37 cellular contexts compared by ENCODE assay signal in genomic region chr3:138092023-138092422, GRCh38. TPM values are rescaled to one million over a fixed set of nuclear protein-coding genes. Genes with fewer than 3 reads are reported as not detected.
DNase-seq lines count a peak whose midpoint lies in the region; ATAC-seq, FAIRE-seq and TF ChIP-seq lines count a peak whose summit lies in the region.
"Had no signal": no experiment of that assay in that cellular context is flagged by ENCODE, and none has a peak within 500 bp of the region (broad histone marks: within the 10 kb centered on the region; RNA-seq: fewer than 3 reads in every experiment).

No MANE protein-coding gene starts in this region.

- no peak for TF ChIP-seq EP300 in A549 (IDR thresholded peaks at IDR 0.05)

- TF ChIP-seq POLR2A in A549 (IDR thresholded peaks at IDR 0.05; ENCODE audit: low read length) (no peak), GM12891 (IDR thresholded peaks at IDR 0.05; ENCODE audit: low read depth, low read length) (no peak)

- peaks cover 17% of the 10 kb centered on the region for H3K27me3 Mint-ChIP-seq in activated T-helper 1 cell treated with anti-CD3 and anti-CD28 coated beads, Interleukin-12 subunit alpha, Interleukin-12 subunit beta, Interleukin-2, Interleukin-4 antibody, amounts not matched to agents 30 ng/mL and 10 ng/mL and 1 ng/mL, durations not matched to agents 14 hours and 24 hours and 36 hours (ENCODE audit: insufficient read depth)

- H3K4me3 Mint-ChIP-seq in activated T-helper 1 cell treated with anti-CD3 and anti-CD28 coated beads, Interleukin-12 subunit alpha, Interleukin-12 subunit beta, Interleukin-2, Interleukin-4 antibody, amounts not matched to agents 30 ng/mL and 10 ng/mL and 1 ng/mL, durations not matched to agents 14 hours and 24 hours and 36 hours = no peak overlapping the region
- H3K4me3 Mint-ChIP-seq: activated CD8-positive, alpha-beta T cell treated with anti-CD3 and anti-CD28 coated beads, Interleukin-2, amount 10 ng/mL, durations not matched to agents 7 days and 5 days; CD4-positive, CD25-positive, alpha-beta regulatory T cell; central memory CD8-positive, alpha-beta T cell; stimulated activated naive CD8-positive, alpha-beta T cell treated with anti-CD3 and anti-CD28 coated beads, Interleukin-15, amount 100 ng/mL, for 72 hours; T-helper 2 cell treated with Interferon-gamma antibody and Interleukin-4, amounts not matched to agents 5 μg/mL and 100 μg/mL, for 36 hours had no signal

- no peaks in the 10 kb centered on the region for H3K9me3 ChIP-seq in A549
- H3K9me3 ChIP-seq: esophagus muscularis mucosa, spleen, thoracic aorta had no signal

- peak overlapping the region; percentile 58 to 61; a peak in 5 of 6 replicates for H3K27ac ChIP-seq in A549
- H3K27ac ChIP-seq: esophagus muscularis mucosa, KMS-11, spleen, thoracic aorta had no signal

- peak overlapping the region; percentile 53 for H3K4me2 ChIP-seq in A549
- H3K4me2 ChIP-seq: KMS-11 had no signal

- FAIRE-seq in A549 (lab: Jason Lieb, UNC) (no peak), GM12891 (lab: Jason Lieb, UNC) (no peak)
- FAIRE-seq: D721Med, kidney had no signal

- H3K4me3 ChIP-seq in A549 = no peak overlapping the region
- H3K4me3 ChIP-seq: esophagus muscularis mucosa, spleen, thoracic aorta had no signal

- peak in 1 of 2 experiments; percentile 51; a peak in 1 of 6 replicates for ATAC-seq in A549
- ATAC-seq: activated CD8-positive, alpha-beta T cell treated with anti-CD3 and anti-CD28 coated beads, Interleukin-2, amount 10 ng/mL, durations not matched to agents 7 days and 5 days; activated naive CD4-positive, alpha-beta T cell treated with anti-CD3 and anti-CD28 coated beads, Interleukin-2, amount 50 U/mL, for 72 hours; right cardiac atrium; stimulated activated naive CD8-positive, alpha-beta T cell treated with anti-CD3 and anti-CD28 coated beads, Interleukin-15, amount 100 ng/mL, for 72 hours had no signal

- H3K27ac Mint-ChIP-seq in activated T-helper 1 cell treated with anti-CD3 and anti-CD28 coated beads, Interleukin-12 subunit alpha, Interleukin-12 subunit beta, Interleukin-2, Interleukin-4 antibody, amounts not matched to agents 30 ng/mL and 10 ng/mL and 1 ng/mL, durations not matched to agents 14 hours and 24 hours and 36 hours = no peak overlapping the region
- H3K27ac Mint-ChIP-seq: activated CD8-positive, alpha-beta T cell treated with anti-CD3 and anti-CD28 coated beads, Interleukin-2, amount 10 ng/mL, durations not matched to agents 7 days and 5 days; activated naive CD4-positive, alpha-beta T cell treated with anti-CD3 and anti-CD28 coated beads, Interleukin-2, amount 50 U/mL, for 72 hours; activated T-helper 2 cell treated with anti-CD3 and anti-CD28 coated beads, Interferon-gamma antibody, Interleukin-2, Interleukin-4, amounts not matched to agents 10 μg/mL and 5 μg/mL and 100 μg/mL, durations not matched to agents 14 hours and 24 hours and 36 hours; stimulated activated naive CD8-positive, alpha-beta T cell treated with anti-CD3 and anti-CD28 coated beads, Interleukin-15, amount 100 ng/mL, for 72 hours; T-helper 2 cell treated with Interferon-gamma antibody and Interleukin-4, amounts not matched to agents 5 μg/mL and 100 μg/mL, for 36 hours had no signal

- DNase-seq in A549 (ENCODE audit: low read depth in 1 of 2, low spot score in 1 of 2) = no peak
- DNase-seq in HS-5 (ENCODE audit: low read depth) = peak; percentile 18
- peak; percentile 26 for DNase-seq in astrocyte of the hippocampus (ENCODE audit: low read depth, low spot score)
- DNase-seq in fibroblast of peridontal ligament (ENCODE audit: extremely low read depth) = peak; percentile 50
- DNase-seq in occipital lobe (lab: John Stamatoyannopoulos, UW) = no peak
- DNase-seq in GM12891 (ENCODE audit: insufficient read length, low spot score) = no peak
- DNase-seq in activated T-helper 1 cell treated with anti-CD3 and anti-CD28 coated beads, Interleukin-12 subunit alpha, Interleukin-12 subunit beta, Interleukin-2, Interleukin-4 antibody, amounts not matched to agents 30 ng/mL and 10 ng/mL and 1 ng/mL, durations not matched to agents 14 hours and 24 hours and 36 hours (ENCODE audit: low spot score) = no peak
- DNase-seq in CD1c-positive myeloid dendritic cell (ENCODE audit: extremely low spot score) = no peak
- DNase-seq: 8988T; activated CD8-positive, alpha-beta T cell treated with anti-CD3 and anti-CD28 coated beads, Interleukin-2, amount 10 ng/mL, durations not matched to agents 7 days and 5 days; aorta; CD4-positive, CD25-positive, alpha-beta regulatory T cell; dermis blood vessel endothelial cell; H7; head of caudate nucleus; kidney; NCI-H1417; NCI-H2029; NCI-H2227 treated with DMSO at 0.1 percent for 48 hours; NCI-H526 treated with DMSO at 0.1 percent for 48 hours; posterior cingulate gyrus; right cardiac atrium; SIG-M5; spleen; stimulated activated CD8-positive, alpha-beta memory T cell treated with anti-CD3 and anti-CD28 coated beads, Interleukin-4, amount 100 ng/mL, for 48 hours; stimulated activated naive CD8-positive, alpha-beta T cell treated with anti-CD3 and anti-CD28 coated beads, Interleukin-15, amount 100 ng/mL, for 72 hours had no signal

- H3K4me1 Mint-ChIP-seq in activated T-helper 1 cell treated with anti-CD3 and anti-CD28 coated beads, Interleukin-12 subunit alpha, Interleukin-12 subunit beta, Interleukin-2, Interleukin-4 antibody, amounts not matched to agents 30 ng/mL and 10 ng/mL and 1 ng/mL, durations not matched to agents 14 hours and 24 hours and 36 hours (ENCODE audit: low read depth) = no peaks in the 10 kb centered on the region
- H3K4me1 Mint-ChIP-seq: CD4-positive, CD25-positive, alpha-beta regulatory T cell; central memory CD8-positive, alpha-beta T cell; stimulated activated naive CD8-positive, alpha-beta T cell treated with anti-CD3 and anti-CD28 coated beads, Interleukin-15, amount 100 ng/mL, for 72 hours had no signal

- no peak for TF ChIP-seq CTCF in A549 (IDR thresholded peaks at IDR 0.05)

- WGBS in A549 (ENCODE audit: missing lambda C conversion rate) = 37% methylated on average over 2 of the region's 2 CpGs

- H3K36me3 Mint-ChIP-seq in activated T-helper 1 cell treated with anti-CD3 and anti-CD28 coated beads, Interleukin-12 subunit alpha, Interleukin-12 subunit beta, Interleukin-2, Interleukin-4 antibody, amounts not matched to agents 30 ng/mL and 10 ng/mL and 1 ng/mL, durations not matched to agents 14 hours and 24 hours and 36 hours (ENCODE audit: low read depth) = no peaks in the 10 kb centered on the region
- H3K36me3 Mint-ChIP-seq: activated naive CD4-positive, alpha-beta T cell treated with anti-CD3 and anti-CD28 coated beads, Interleukin-2, amount 50 U/mL, for 72 hours; CD4-positive, CD25-positive, alpha-beta regulatory T cell had no signal

- no peak for TF ChIP-seq RAD21 in A549 (conservative IDR thresholded peaks at IDR 0.05 in 1 of 2, IDR thresholded peaks at IDR 0.05 in 1 of 2)

- POLR2A ChIA-PET in A549 (lab: Yijun Ruan, JAX) = no interaction called here

- intact Hi-C loops in activated T-helper 1 cell treated with anti-CD3 and anti-CD28 coated beads, Interleukin-12 subunit alpha, Interleukin-12 subunit beta, Interleukin-2, Interleukin-4 antibody, amounts not matched to agents 30 ng/mL and 10 ng/mL and 1 ng/mL, durations not matched to agents 14 hours and 24 hours and 36 hours (cut with micrococcal nuclease) = no loop called here

- peaks cover 42% of the 10 kb centered on the region for H3K4me1 ChIP-seq in A549
- H3K4me1 ChIP-seq: esophagus muscularis mucosa, spleen had no signal

- no peaks in the 10 kb centered on the region for H3K9me3 Mint-ChIP-seq in activated T-helper 1 cell treated with anti-CD3 and anti-CD28 coated beads, Interleukin-12 subunit alpha, Interleukin-12 subunit beta, Interleukin-2, Interleukin-4 antibody, amounts not matched to agents 30 ng/mL and 10 ng/mL and 1 ng/mL, durations not matched to agents 14 hours and 24 hours and 36 hours
- H3K9me3 Mint-ChIP-seq: activated naive CD4-positive, alpha-beta T cell treated with anti-CD3 and anti-CD28 coated beads, Interleukin-2, amount 50 U/mL, for 72 hours; activated T-helper 2 cell treated with anti-CD3 and anti-CD28 coated beads, Interferon-gamma antibody, Interleukin-2, Interleukin-4, amounts not matched to agents 10 μg/mL and 5 μg/mL and 100 μg/mL, durations not matched to agents 14 hours and 24 hours and 36 hours; central memory CD8-positive, alpha-beta T cell; stimulated activated naive CD8-positive, alpha-beta T cell treated with anti-CD3 and anti-CD28 coated beads, Interleukin-15, amount 100 ng/mL, for 72 hours had no signal

- CTCF ChIA-PET in A549 (lab: Yijun Ruan, JAX) = interaction anchor here (2.8 kb wide), 1 partner anchor 26 kb away, joined by 11 read pairs; no protein-coding TSS in a partner anchor

TF ChIP-seq in A549, 52 proteins besides CTCF, POLR2A, EP300 and RAD21 (continues in another document):
- TF ChIP-seq NR3C1 (IDR thresholded peaks at IDR 0.05) (no peak), HDAC2 (IDR thresholded peaks at IDR 0.05) (no peak), ZNF302 (CRISPR knock-in tag; IDR thresholded peaks at IDR 0.05) (no peak)

TF ChIP-seq in GM12891, 5 proteins besides CTCF, POLR2A, EP300 and RAD21 (continues in another document):
- no peak for TF ChIP-seq PAX5 (IDR thresholded peaks at IDR 0.05; ENCODE audit: insufficient read depth, low read length, severe bottlenecking)
- no peak for TF ChIP-seq TAF1 (IDR thresholded peaks at IDR 0.05; ENCODE audit: low read depth, low read length)
- no peak for TF ChIP-seq POLR2AphosphoS5 (IDR thresholded peaks at IDR 0.05; ENCODE audit: low read depth, low read length)

RNA-seq across cellular contexts. Expression of gene DZIP1L, which starts 23.4 kb away (rescaled TPM):
- polyA plus RNA-seq in A549 (2011; rRNA removed) = 2.7 and 3.1 TPM in 2 replicates
- polyA plus RNA-seq in A549 (2012; cell fraction: cytosol; rRNA removed) = 3.0 and 4.5 TPM in 2 replicates
- polyA plus RNA-seq in A549 (2012; cell fraction: nucleus; rRNA removed) = 9.5 and 13.6 TPM in 2 replicates
- polyA plus RNA-seq in A549 (2017; fragmentation: RNase III; extraction: RNeasy Plus Mini Kit Qiagen cat#74134 plus additional on column Dnase treatment) = 5.2 to 7.0 TPM (median 6.9 TPM) in 3 replicates
- polyA minus RNA-seq in A549 (2011; rRNA and poly(A)+ RNA removed) = 8.3 and 8.4 TPM in 2 replicates
- 9.2 TPM for total RNA-seq in occipital lobe
- not detected for polyA plus RNA-seq in GM12891 (2012; ENCODE audit: low read depth, missing spikeins)
- total RNA-seq in activated T-helper 1 cell treated with anti-CD3 and anti-CD28 coated beads, Interleukin-12 subunit alpha, Interleukin-12 subunit beta, Interleukin-2, Interleukin-4 antibody, amounts not matched to agents 30 ng/mL and 10 ng/mL and 1 ng/mL, durations not matched to agents 14 hours and 24 hours and 36 hours = 0.07 and 0.16 TPM in 2 replicates
- total RNA-seq: activated CD8-positive, alpha-beta T cell treated with anti-CD3 and anti-CD28 coated beads, Interleukin-2, amount 10 ng/mL, durations not matched to agents 7 days and 5 days; activated naive CD4-positive, alpha-beta T cell treated with anti-CD3 and anti-CD28 coated beads, Interleukin-2, amount 50 U/mL, for 72 hours; CD4-positive, CD25-positive, alpha-beta regulatory T cell had no signal
- polyA plus RNA-seq: CD4-positive, CD25-positive, alpha-beta regulatory T cell had no signal

RNA-seq across cellular contexts. Expression of gene A4GNT, which starts 40.2 kb away (rescaled TPM):
- polyA plus RNA-seq in A549 (2011; rRNA removed) (not detected in 2 replicates), A549 (2017; fragmentation: RNase III; extraction: RNeasy Plus Mini Kit Qiagen cat#74134 plus additional on column Dnase treatment) (not detected in 3 replicates)
- not detected in 2 replicates for polyA plus RNA-seq in A549 (2012; cell fraction: cytosol; rRNA removed)
- polyA plus RNA-seq in A549 (2012; cell fraction: nucleus; rRNA removed) = not detected in 2 replicates
- not detected in 2 replicates for polyA minus RNA-seq in A549 (2011; rRNA and poly(A)+ RNA removed)
- total RNA-seq in occipital lobe = not detected
- not detected for polyA plus RNA-seq in GM12891 (2012; ENCODE audit: low read depth, missing spikeins)
- total RNA-seq in activated T-helper 1 cell treated with anti-CD3 and anti-CD28 coated beads, Interleukin-12 subunit alpha, Interleukin-12 subunit beta, Interleukin-2, Interleukin-4 antibody, amounts not matched to agents 30 ng/mL and 10 ng/mL and 1 ng/mL, durations not matched to agents 14 hours and 24 hours and 36 hours = not detected in 2 replicates
- total RNA-seq: activated CD8-positive, alpha-beta T cell treated with anti-CD3 and anti-CD28 coated beads, Interleukin-2, amount 10 ng/mL, durations not matched to agents 7 days and 5 days; activated naive CD4-positive, alpha-beta T cell treated with anti-CD3 and anti-CD28 coated beads, Interleukin-2, amount 50 U/mL, for 72 hours; activated T-helper 2 cell treated with anti-CD3 and anti-CD28 coated beads, Interferon-gamma antibody, Interleukin-2, Interleukin-4, amounts not matched to agents 10 μg/mL and 5 μg/mL and 100 μg/mL, durations not matched to agents 14 hours and 24 hours and 36 hours; aorta; CD4-positive, CD25-positive, alpha-beta regulatory T cell; Daoy; dermis blood vessel endothelial cell; esophagus muscularis mucosa; H7; kidney; myocyte; right cardiac atrium; spleen; thoracic aorta; urinary bladder had no signal
- polyA plus RNA-seq: aorta; CD4-positive, CD25-positive, alpha-beta regulatory T cell; right cardiac atrium; spleen; urinary bladder had no signal

Comparison
In these comparisons a context has a peak if more than half of its experiments do, and no peak if none do; other contexts are left out.
1. DNase-seq: peak in HS-5 (single experiment), astrocyte of the hippocampus (single experiment) and fibroblast of peridontal ligament (single experiment); none in A549 (0 of 2), occipital lobe (single experiment), GM12891 (single experiment), activated T-helper 1 cell treated with anti-CD3 and anti-CD28 coated beads, Interleukin-12 subunit alpha, Interleukin-12 subunit beta, Interleukin-2, Interleukin-4 antibody, amounts not matched to agents 30 ng/mL and 10 ng/mL and 1 ng/mL, durations not matched to agents 14 hours and 24 hours and 36 hours (single experiment) and CD1c-positive myeloid dendritic cell (single experiment).